22 cellular contexts compared by ENCODE assay signal in the genomic region with DNA sequence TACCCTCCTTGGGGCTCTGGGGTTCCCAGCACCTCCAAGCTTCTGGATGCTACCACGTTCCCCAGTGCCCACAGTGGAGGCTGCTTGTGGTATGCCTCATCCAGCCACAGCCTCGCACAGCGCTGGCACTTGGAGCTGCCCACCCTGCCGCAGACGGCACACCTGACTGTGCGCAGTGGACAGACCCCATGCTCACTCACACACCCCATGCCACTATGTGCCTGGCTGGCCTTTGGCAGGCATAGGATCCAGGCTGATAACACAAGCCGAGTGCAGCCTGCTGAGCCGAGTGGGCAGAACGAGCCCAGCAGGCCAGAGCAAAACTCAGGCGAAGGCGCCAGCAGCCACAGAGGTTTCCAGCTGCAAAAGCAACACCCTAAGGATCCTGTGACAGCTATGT.
DNase-seq lines count a peak whose midpoint lies in the region; ATAC-seq and TF ChIP-seq lines count a peak whose summit lies in the region.
"Had no signal": no experiment of that assay in that cellular context is flagged by ENCODE, and none has a peak within 500 bp of the region (broad histone marks: within the 10 kb centered on the region; RNA-seq: fewer than 3 reads in every experiment).

No MANE protein-coding gene starts in this region.

- H3K9me3 ChIP-seq in left ventricle myocardium inferior (replicated peaks): no peaks in the 10 kb centered on the region
- peaks cover 3% of the 10 kb centered on the region; the same call in 1 of the 2 replicates for H3K9me3 ChIP-seq in IMR-90 (ENCODE audit: control insufficient read depth, insufficient read depth, low read length)
- H3K9me3 ChIP-seq in neuronal stem cell (replicated peaks in 1 of 2; ENCODE audit: control insufficient read depth in 2 of 2, insufficient read depth in 1 of 2, low read depth in 1 of 2, low read length in 2 of 2): peaks cover 7 to 15% of the 10 kb centered on the region in 2 donors
- H3K9me3 ChIP-seq in mesenchymal stem cell (ENCODE audit: control insufficient read depth, low read length): no peaks in the 10 kb centered on the region
- H3K9me3 ChIP-seq: A549, BE2C, HAP-1 had no signal

- H3K9me1 ChIP-seq in IMR-90 (ENCODE audit: insufficient read depth, low read length): no peaks in the 10 kb centered on the region

- H2AK5ac ChIP-seq in IMR-90 (ENCODE audit: low read depth, low read length) (no peak overlapping the region), neuronal stem cell (ENCODE audit: low read depth, low read length) (no peak overlapping the region), mesenchymal stem cell (ENCODE audit: low read length, severe bottlenecking) (no peak overlapping the region)

- H2BK5ac ChIP-seq in IMR-90 (ENCODE audit: low read depth, low read length, poor library complexity, severe bottlenecking) (no peak overlapping the region), neuronal stem cell (ENCODE audit: low read length) (no peak overlapping the region), mesenchymal stem cell (ENCODE audit: low read depth, low read length, poor library complexity, severe bottlenecking) (no peak overlapping the region)

- H2AK9ac ChIP-seq in IMR-90 (replicated peaks; ENCODE audit: low read depth, low read length, poor library complexity): peak overlapping the region; percentile 15

- no peak overlapping the region for H2BK15ac ChIP-seq in IMR-90 (ENCODE audit: low read depth, low read length)
- no peak overlapping the region for H2BK15ac ChIP-seq in neuronal stem cell (ENCODE audit: low read length)
- no peak overlapping the region for H2BK15ac ChIP-seq in mesenchymal stem cell (ENCODE audit: low read depth, poor library complexity, severe bottlenecking)

- H3K23ac ChIP-seq in IMR-90 (ENCODE audit: low read depth, low read length) (no peak overlapping the region), neuronal stem cell (ENCODE audit: low read depth, low read length, poor library complexity) (no peak overlapping the region), mesenchymal stem cell (ENCODE audit: low read length in 2 of 2) (no peak overlapping the region)

- H4K8ac ChIP-seq in IMR-90 (ENCODE audit: low read depth in 2 of 2, low read length in 2 of 2) (no peak overlapping the region), neuronal stem cell (ENCODE audit: low read depth, low read length) (no peak overlapping the region), mesenchymal stem cell (ENCODE audit: low read length) (no peak overlapping the region)

- no peaks in the 10 kb centered on the region for H4K20me1 ChIP-seq in IMR-90 (ENCODE audit: insufficient read depth, low read length)
- H4K20me1 ChIP-seq: BLaER1 treated with 17β-estradiol and CSF1 and Interleukin-3, amounts not matched to agents 10 nM and 100 nM had no signal

- no peak overlapping the region for H2BK12ac ChIP-seq in neuronal stem cell (ENCODE audit: low read length)
- H2BK12ac ChIP-seq in mesenchymal stem cell (ENCODE audit: low read length in 2 of 2): no peak overlapping the region

- no peak overlapping the region for H2BK120ac ChIP-seq in IMR-90 (ENCODE audit: low read depth, low read length)
- no peak overlapping the region for H2BK120ac ChIP-seq in neuronal stem cell (ENCODE audit: low read depth, low read length)
- H2BK120ac ChIP-seq in mesenchymal stem cell (ENCODE audit: low read depth, low read length): no peak overlapping the region

- H3K4me2 ChIP-seq in IMR-90 (ENCODE audit: low read depth, low read length) (no peak overlapping the region), neuronal stem cell (ENCODE audit: insufficient read depth, low read length, poor library complexity, severe bottlenecking) (no peak overlapping the region), mesenchymal stem cell (ENCODE audit: low read length, poor library complexity, severe bottlenecking) (no peak overlapping the region)
- H3K4me2 ChIP-seq: A549; BLaER1 treated with 17β-estradiol and CSF1 and Interleukin-3, amounts not matched to agents 10 nM and 100 nM; GM23338 had no signal

- in situ Hi-C loops in IMR-90 (cut with MboI; ENCODE audit: low sequenced_read_pairs): no loop called here

- no peak for TF ChIP-seq POLR2A in IMR-90 (IDR thresholded peaks at IDR 0.05; ENCODE audit: low read depth, low read length)

- TF ChIP-seq RAD21 in IMR-90 (IDR thresholded peaks at IDR 0.05; ENCODE audit: low read length): no peak

- H3K14ac ChIP-seq in IMR-90 (replicated peaks; ENCODE audit: low read depth, low read length) (no peak overlapping the region), neuronal stem cell (ENCODE audit: low read length) (peak overlapping the region; percentile 25), mesenchymal stem cell (ENCODE audit: low read length in 2 of 2) (peak overlapping the region in 1 of 2 experiments; percentile 96)

- dilution Hi-C loops in IMR-90 (cut with HindIII; ENCODE audit: low sequenced_read_pairs, unreplicated experiment): no loop called here

- H3K18ac ChIP-seq in IMR-90 (ENCODE audit: low read depth, low read length) (no peak overlapping the region), neuronal stem cell (ENCODE audit: low read length) (peak overlapping the region; percentile 7), mesenchymal stem cell (ENCODE audit: low read depth in 1 of 2, low read length in 2 of 2) (no peak overlapping the region)

- H3K4me3 ChIP-seq in left ventricle myocardium inferior (no peak overlapping the region), IMR-90 (ENCODE audit: insufficient read depth, low read depth, low read length) (no peak overlapping the region), neuronal stem cell (ENCODE audit: low read length in 2 of 2) (no peak overlapping the region), mesenchymal stem cell (ENCODE audit: insufficient read depth in 1 of 2, low read depth in 1 of 2, low read length in 2 of 2) (no peak overlapping the region)
- H3K4me3 ChIP-seq: A549; BLaER1 treated with 17β-estradiol and CSF1 and Interleukin-3, amounts not matched to agents 10 nM and 100 nM; GM12878; GM23338; HAP-1 had no signal

- TF ChIP-seq CTCF in left ventricle myocardium inferior (IDR thresholded peaks at IDR 0.05; ENCODE audit: borderline replicate concordance) (no peak), IMR-90 (conservative IDR thresholded peaks at IDR 0.05; ENCODE audit: low read depth, low read length) (no peak)

- H3K79me1 ChIP-seq in IMR-90 (ENCODE audit: low read depth in 1 of 2, low read length in 2 of 2): no peaks in the 10 kb centered on the region
- no peaks in the 10 kb centered on the region for H3K79me1 ChIP-seq in neuronal stem cell (ENCODE audit: low read depth, low read length)
- no peaks in the 10 kb centered on the region for H3K79me1 ChIP-seq in mesenchymal stem cell (replicated peaks; ENCODE audit: low read length, poor library complexity, severe bottlenecking)

- no peak overlapping the region for H3K27ac ChIP-seq in left ventricle myocardium inferior (replicated peaks)
- no peak overlapping the region for H3K27ac ChIP-seq in IMR-90 (ENCODE audit: insufficient read depth, low read length)
- no peak overlapping the region for H3K27ac ChIP-seq in neuronal stem cell (replicated peaks; ENCODE audit: low read length)
- no peak overlapping the region for H3K27ac ChIP-seq in mesenchymal stem cell (ENCODE audit: low read length, poor library complexity, severe bottlenecking)
- H3K27ac ChIP-seq: A549; BLaER1 treated with 17β-estradiol and CSF1 and Interleukin-3, amounts not matched to agents 10 nM and 100 nM had no signal

- H4K91ac ChIP-seq in IMR-90 (ENCODE audit: insufficient read depth, low read depth, low read length): no peak overlapping the region
- no peak overlapping the region for H4K91ac ChIP-seq in neuronal stem cell (ENCODE audit: low read depth, low read length, poor library complexity)
- no peak overlapping the region for H4K91ac ChIP-seq in mesenchymal stem cell (ENCODE audit: low read length)

- DNase-seq in left ventricle myocardium superior: peak; percentile 28
- DNase-seq in left ventricle myocardium inferior: no peak
- DNase-seq in IMR-90: no peak
- DNase-seq in neuronal stem cell (ENCODE audit: low spot score): no peak
- DNase-seq in mesenchymal stem cell: no peak
- DNase-seq: 8988T; ACHN; AML-193; BE2C; CD4-positive, alpha-beta T cell; CD8-positive, alpha-beta memory T cell; DMS 273 treated with DMSO at 0.1 percent for 48 hours; DMS79; EL; GDM1; HFFc6 had no signal

- no peaks in the 10 kb centered on the region for H3K4me1 ChIP-seq in left ventricle myocardium inferior
- peaks cover 4% of the 10 kb centered on the region; the same call in 1 of the 2 replicates for H3K4me1 ChIP-seq in IMR-90 (ENCODE audit: control insufficient read depth, insufficient read depth, low read length)
- peaks cover 0 to 1% of the 10 kb centered on the region in 2 donors for H3K4me1 ChIP-seq in neuronal stem cell (ENCODE audit: control insufficient read depth in 2 of 2, insufficient read depth in 1 of 2, low read depth in 1 of 2, low read length in 2 of 2)
- H3K4me1 ChIP-seq in mesenchymal stem cell (ENCODE audit: control insufficient read depth, insufficient read depth, low read depth, low read length): peaks cover 4% of the 10 kb centered on the region
- H3K4me1 ChIP-seq: A549; BE2C; BLaER1 treated with 17β-estradiol and CSF1 and Interleukin-3, amounts not matched to agents 10 nM and 100 nM; HAP-1 had no signal

- no CpG with 5 or more reads among the region's 11 CpGs for WGBS in IMR-90 (ENCODE audit: extremely low coverage in 2 of 2, insufficient read length in 1 of 2), 2 experiments
- WGBS in neuronal stem cell (ENCODE audit: extremely low coverage in 2 of 2, insufficient read length in 2 of 2, insufficient replicate concordance in 1 of 2), 2 donors: no CpG with 5 or more reads among the region's 11 CpGs
- 90% methylated on average over 11 of the region's 11 CpGs for WGBS in mesenchymal stem cell

- H3K27me3 ChIP-seq in left ventricle myocardium inferior (ENCODE audit: low read depth): no peaks in the 10 kb centered on the region
- no peaks in the 10 kb centered on the region for H3K27me3 ChIP-seq in IMR-90 (ENCODE audit: control insufficient read depth, insufficient read depth, low read length)
- no peaks in the 10 kb centered on the region for H3K27me3 ChIP-seq in neuronal stem cell (ENCODE audit: control insufficient read depth in 3 of 3, insufficient read depth in 3 of 3, low read depth in 1 of 3, low read length in 3 of 3)
- no peaks in the 10 kb centered on the region for H3K27me3 ChIP-seq in mesenchymal stem cell (ENCODE audit: control insufficient read depth in 1 of 2, insufficient read depth in 1 of 2, low read length in 2 of 2)
- H3K27me3 ChIP-seq: BE2C; BLaER1 treated with 17β-estradiol and CSF1 and Interleukin-3, amounts not matched to agents 10 nM and 100 nM had no signal

- no peak overlapping the region for H3K56ac ChIP-seq in IMR-90 (ENCODE audit: extremely low read depth, insufficient read depth, low read length)

- POLR2A ChIA-PET in IMR-90 (lab: Charles Lee; ENCODE audit: unreplicated experiment): no interaction called here

- H2BK20ac ChIP-seq in IMR-90 (ENCODE audit: low read depth, low read length): no peak overlapping the region

- BruUV-seq in IMR-90 (replicated peaks; lab: Mats Ljungman, UMichigan): no TSS peak

- H4K5ac ChIP-seq in IMR-90 (ENCODE audit: low read depth, low read length): no peak overlapping the region

- H3K9ac ChIP-seq in IMR-90 (ENCODE audit: low read depth, low read length): no peak overlapping the region
- H3K9ac ChIP-seq in neuronal stem cell (ENCODE audit: low read depth, low read length, poor library complexity): peak overlapping the region; percentile 61
- H3K9ac ChIP-seq in mesenchymal stem cell (ENCODE audit: low read length): no peak overlapping the region
- H3K9ac ChIP-seq: BLaER1 treated with 17β-estradiol and CSF1 and Interleukin-3, amounts not matched to agents 10 nM and 100 nM had no signal

- H3K4ac ChIP-seq in IMR-90 (ENCODE audit: low read depth, low read length): no peak overlapping the region
- no peak overlapping the region for H3K4ac ChIP-seq in neuronal stem cell (ENCODE audit: low read length)
- H3K4ac ChIP-seq in mesenchymal stem cell (ENCODE audit: low read depth in 1 of 2, low read length in 2 of 2): no peak overlapping the region

- no peaks in the 10 kb centered on the region for H3K36me3 ChIP-seq in left ventricle myocardium inferior
- H3K36me3 ChIP-seq in IMR-90 (ENCODE audit: control insufficient read depth, insufficient read depth, low read length): no peaks in the 10 kb centered on the region
- H3K36me3 ChIP-seq in neuronal stem cell (replicated peaks in 1 of 2; ENCODE audit: control insufficient read depth in 2 of 2, insufficient read depth in 2 of 2, low read length in 2 of 2): no peaks in the 10 kb centered on the region
- peaks cover 0 to 2% of the 10 kb centered on the region in 2 experiments for H3K36me3 ChIP-seq in mesenchymal stem cell (ENCODE audit: control insufficient read depth in 1 of 2, insufficient read depth in 2 of 2, low read depth in 1 of 2, low read length in 2 of 2)
- H3K36me3 ChIP-seq: BE2C, HAP-1 had no signal

- ATAC-seq in left ventricle myocardium superior (no peak), IMR-90 (ENCODE audit: low read depth) (no peak), esophagus mucosa (no peak)
- ATAC-seq: A549, GM12878, GM23338 had no signal

- intact Hi-C loops in left ventricle myocardium superior (cut with micrococcal nuclease): no loop called here
- intact Hi-C loops in left ventricle myocardium inferior (cut with micrococcal nuclease): no loop called here
- intact Hi-C loops in IMR-90 (cut with micrococcal nuclease): no loop called here

- H2AFZ ChIP-seq in IMR-90 (replicated peaks; ENCODE audit: low read length, poor library complexity): no peak overlapping the region
- H2AFZ ChIP-seq in neuronal stem cell (ENCODE audit: low read length): no peak overlapping the region
- H2AFZ ChIP-seq in mesenchymal stem cell (ENCODE audit: low read depth, low read length): no peak overlapping the region
- H2AFZ ChIP-seq: GM23338 had no signal

- CTCF ChIA-PET in IMR-90 (lab: Yijun Ruan, JAX): no interaction called here
